ENCODE assay signal across 8 cellular contexts in the genomic region with DNA sequence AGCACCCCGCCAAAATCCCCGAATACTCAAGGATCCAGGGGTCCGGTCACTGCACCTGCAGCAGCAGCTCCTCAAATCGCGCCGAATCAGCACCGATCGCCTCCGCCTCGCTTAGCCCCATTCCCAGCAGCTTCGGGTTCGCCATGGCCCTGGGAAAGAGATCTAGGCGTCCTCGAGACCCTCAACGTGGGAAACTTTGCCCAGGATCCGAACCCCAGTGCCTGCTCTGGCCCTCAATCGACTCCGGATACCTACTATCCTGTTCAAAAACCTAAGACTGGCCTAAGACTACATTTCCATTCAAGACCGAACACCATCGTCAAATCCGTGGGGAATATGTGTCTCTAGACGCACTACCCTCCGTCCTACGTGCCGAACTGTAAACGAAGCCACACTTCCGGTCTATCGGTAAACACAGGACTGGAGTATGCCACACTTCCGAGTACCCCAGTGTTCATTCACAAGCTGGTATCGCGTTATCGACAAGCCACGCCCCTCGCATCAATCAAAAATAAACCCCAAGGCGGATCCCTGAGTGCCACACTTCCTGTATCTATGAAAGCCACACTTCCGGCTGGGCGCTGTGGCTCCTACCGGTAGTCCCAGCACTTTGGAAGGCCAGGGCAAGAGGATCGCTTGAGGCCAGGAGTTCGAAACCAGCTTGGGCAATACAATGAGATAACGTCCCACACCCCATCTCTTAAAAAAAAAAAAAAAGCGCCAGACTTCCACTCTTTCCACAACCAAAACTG. TPM values are rescaled to one million over a fixed set of nuclear protein-coding genes. Genes with fewer than 3 reads are reported as not detected.
DNase-seq lines count a peak whose midpoint lies in the region; TF ChIP-seq lines count a peak whose summit lies in the region.

A gene (minus strand): TSS at position 385 of the 752 bp plus-strand sequence. CDS start 240 bp downstream, at position 145.

- DNase-seq in ELR (ENCODE audit: low read depth) (peak; percentile 99), H9 (peak; percentile 99), MM.1S (peak; percentile 100), SIG-M5 (lab: John Stamatoyannopoulos, UW) (peak; percentile 96), foreskin fibroblast (peak; percentile 99), neural crest cell (ENCODE audit: low read depth, low spot score) (peak; percentile 90)
- peak; percentile 92 for DNase-seq in activated gamma-delta T cell treated with anti-CD3 and anti-CD28 coated beads, Interleukin-2, amount 50 U/mL, for 16 hours (ENCODE audit: low read depth)

- H3K27me3 ChIP-seq in H9 (ENCODE audit: insufficient read depth, low read length) (no peaks in the 10 kb centered on the region), MM.1S (replicated peaks; ENCODE audit: insufficient read depth, low read length) (no peaks in the 10 kb centered on the region), stomach smooth muscle (ENCODE audit: control insufficient read depth in 1 of 2, insufficient read depth in 2 of 2, low read length in 2 of 2) (no peaks in the 10 kb centered on the region)

- H3K4me3 Mint-ChIP-seq in H9: peak within 1 kb of the TSS; percentile 96 to 98
- peak within 1 kb of the TSS; percentile 93 for H3K4me3 Mint-ChIP-seq in neural crest cell

- H4K8ac ChIP-seq in H9 (replicated peaks; ENCODE audit: insufficient read length, low read depth, low read length): no peak within 1 kb of the TSS

- H3K27ac ChIP-seq in H9 (ENCODE audit: insufficient read length, low read depth, low read length) (peak within 1 kb of the TSS; percentile 21), MM.1S (ENCODE audit: low read length) (peak within 1 kb of the TSS; percentile 75; the same call in 1 of the 2 replicates), stomach smooth muscle (ENCODE audit: low read length) (peak within 1 kb of the TSS; percentile 98)

- H3F3A ChIP-seq in MM.1S (ENCODE audit: insufficient read depth, low read length): peaks cover 19% of the 10 kb centered on the region

- H4K91ac ChIP-seq in H9 (ENCODE audit: insufficient read length, low read depth, low read length): no peak within 1 kb of the TSS

- no peak within 1 kb of the TSS for H2BK20ac ChIP-seq in H9 (ENCODE audit: low read depth, low read length, poor library complexity, severe bottlenecking)

- no peak within 1 kb of the TSS for H4K5ac ChIP-seq in H9 (ENCODE audit: insufficient read length, low read depth, low read length)

- H3K79me2 ChIP-seq in H9 (ENCODE audit: insufficient read depth, low read length) (no peaks in the 10 kb centered on the region; the same call in 1 of the 2 replicates), MM.1S (ENCODE audit: low read length) (peaks cover 37% of the 10 kb centered on the region)

- H2AFZ ChIP-seq in H9 (ENCODE audit: low read length) (no peak within 1 kb of the TSS), MM.1S (ENCODE audit: low read length) (peak within 1 kb of the TSS; percentile 55; the same call in 1 of the 2 replicates)

- peaks cover 38 to 54% (median 51%) of the 10 kb centered on the region in 3 experiments for H3K36me3 Mint-ChIP-seq in H9 (ENCODE audit: insufficient read depth in 1 of 3, low read depth in 3 of 3)
- H3K36me3 Mint-ChIP-seq in neural crest cell (ENCODE audit: low read depth): peaks cover 6% of the 10 kb centered on the region

- H3K79me1 ChIP-seq in H9 (ENCODE audit: insufficient read depth, low read depth, low read length, poor library complexity, severe bottlenecking): peaks cover 7% of the 10 kb centered on the region

- H3K36me3 ChIP-seq in MM.1S (replicated peaks; ENCODE audit: insufficient read depth, low read length) (no peaks in the 10 kb centered on the region), stomach smooth muscle (ENCODE audit: control insufficient read depth in 2 of 2, insufficient read depth in 2 of 2, low read length in 2 of 2) (peaks cover 0 to 11% of the 10 kb centered on the region in 2 donors)

- H3K4me2 ChIP-seq in H9 (ENCODE audit: insufficient read depth, insufficient read length, low read length): peak within 1 kb of the TSS; percentile 93
- H3K4me2 ChIP-seq in MM.1S (ENCODE audit: low read depth, low read length): peak within 1 kb of the TSS; percentile 80

- no peak within 1 kb of the TSS for H3K4ac ChIP-seq in H9 (ENCODE audit: low read depth, low read length)

- no peak within 1 kb of the TSS for H2BK15ac ChIP-seq in H9 (ENCODE audit: low read depth, low read length)

- peak within 1 kb of the TSS; percentile 99 to 100 (median 99) for H3K27ac Mint-ChIP-seq in H9
- peak within 1 kb of the TSS; percentile 97 for H3K27ac Mint-ChIP-seq in neural crest cell (ENCODE audit: unreplicated experiment)

- no peak; the same call in 2 of the 3 replicates for TF ChIP-seq CTCF in H9 (conservative IDR thresholded peaks at IDR 0.05)
- TF ChIP-seq CTCF in MM.1S (IDR thresholded peaks at IDR 0.05; ENCODE audit: low read length): no peak
- TF ChIP-seq CTCF in foreskin fibroblast (IDR thresholded peaks at IDR 0.05; ENCODE audit: low read depth, low read length): peak; percentile 20
- TF ChIP-seq CTCF in neural crest cell (conservative IDR thresholded peaks at IDR 0.05): peak; percentile 42

- H3K9ac ChIP-seq in H9 (ENCODE audit: extremely low read depth, insufficient read length, low read length) (peak within 1 kb of the TSS; percentile 85), MM.1S (ENCODE audit: low read length) (peak within 1 kb of the TSS; percentile 87), stomach smooth muscle (ENCODE audit: low read length in 2 of 2) (peak within 1 kb of the TSS; percentile 84 to 97)

- H2BK12ac ChIP-seq in H9 (ENCODE audit: insufficient read length, low read depth, low read length): no peak within 1 kb of the TSS

- H4K20me1 ChIP-seq in H9 (ENCODE audit: control insufficient read depth, insufficient read depth, insufficient read length) (no peaks in the 10 kb centered on the region), MM.1S (ENCODE audit: insufficient read depth, low read length) (no peaks in the 10 kb centered on the region)

- H3K9me2 ChIP-seq in MM.1S (replicated peaks; ENCODE audit: insufficient read depth, low read length): no peaks in the 10 kb centered on the region

- peak within 1 kb of the TSS; percentile 41 for H3K18ac ChIP-seq in H9 (ENCODE audit: insufficient read length, low read depth, low read length)

- no peak within 1 kb of the TSS for H3K14ac ChIP-seq in H9 (ENCODE audit: insufficient read depth, low read length)

- H3T11ph ChIP-seq in H9 (ENCODE audit: low read length): no peak within 1 kb of the TSS

- no peak within 1 kb of the TSS for H2BK5ac ChIP-seq in H9 (ENCODE audit: insufficient read length, low read length)

- no peaks in the 10 kb centered on the region; the same call in 1 of the 2 replicates for H3K27me3 Mint-ChIP-seq in H9 (ENCODE audit: low read depth)
- H3K27me3 Mint-ChIP-seq in neural crest cell (ENCODE audit: low read depth): peaks cover 5% of the 10 kb centered on the region

- H3K9me3 Mint-ChIP-seq in H9: no peaks in the 10 kb centered on the region; a peak in 1 of 5 replicates
- H3K9me3 Mint-ChIP-seq in neural crest cell: no peaks in the 10 kb centered on the region

- H3K9me3 ChIP-seq in H9 (ENCODE audit: control insufficient read depth, low read depth, low read length) (no peaks in the 10 kb centered on the region), MM.1S (replicated peaks; ENCODE audit: insufficient read depth, low read length) (no peaks in the 10 kb centered on the region), stomach smooth muscle (ENCODE audit: control insufficient read depth in 2 of 2, low read length in 2 of 2) (no peaks in the 10 kb centered on the region)

- no peak within 1 kb of the TSS for H3K56ac ChIP-seq in H9 (ENCODE audit: insufficient read length, low read depth, low read length)

- H3K23me2 ChIP-seq in H9 (ENCODE audit: insufficient read length, low read depth, low read length, poor library complexity, severe bottlenecking): peaks cover 5% of the 10 kb centered on the region

- no peak within 1 kb of the TSS for H2BK120ac ChIP-seq in H9 (ENCODE audit: low read depth, low read length, poor library complexity, severe bottlenecking)

- peaks cover 15 to 38% of the 10 kb centered on the region in 2 experiments for H3K4me1 Mint-ChIP-seq in H9
- H3K4me1 Mint-ChIP-seq in neural crest cell: peaks cover 32% of the 10 kb centered on the region

- no CpG with 5 or more reads among the region's 42 CpGs for WGBS in H9 (ENCODE audit: extremely low coverage, insufficient read length, low lambda C conversion rate)

- H2AK5ac ChIP-seq in H9 (ENCODE audit: insufficient read length, low read length): no peak within 1 kb of the TSS

- no peak within 1 kb of the TSS for H3K23ac ChIP-seq in H9 (ENCODE audit: insufficient read length, low read depth, low read length)

- H3K4me3 ChIP-seq in MM.1S (ENCODE audit: low read length) (peak within 1 kb of the TSS; percentile 84), foreskin fibroblast (ENCODE audit: low read depth in 1 of 2, low read length in 2 of 2) (peak within 1 kb of the TSS; percentile 87 to 88), stomach smooth muscle (ENCODE audit: low read length in 2 of 2) (peak within 1 kb of the TSS; percentile 91 to 95)

- H3K4me1 ChIP-seq in H9 (ENCODE audit: insufficient read depth, low read length) (no peaks in the 10 kb centered on the region), MM.1S (ENCODE audit: low read length) (peaks cover 12% of the 10 kb centered on the region; the same call in 1 of the 2 replicates), stomach smooth muscle (ENCODE audit: control insufficient read depth, insufficient read depth, low read length) (peaks cover 16% of the 10 kb centered on the region)

RNA-seq across cellular contexts. Expression of the gene that starts here (rescaled TPM):
- 166 and 171 TPM in 2 replicates for total RNA-seq in H9 (2021)
- 104 and 110 TPM in 2 replicates for total RNA-seq in neural crest cell

Comparison
In these comparisons a context has a peak if more than half of its experiments do, and no peak if none do; other contexts are left out.
1. Peak in every context shown above with its lines: DNase-seq, H3K4me3 ChIP-seq and H3K27ac ChIP-seq.
2. H3K27ac ChIP-seq: peak in every context shown above with its lines; median percentile 98 in stomach smooth muscle; 75 in MM.1S; 21 in H9.
3. CTCF ChIP-seq: peak in foreskin fibroblast (single experiment) and neural crest cell (single experiment); none in H9 (single experiment) and MM.1S (single experiment).